ENCODE assay signal across 1 cellular context in genomic region chr2:64228126-64228678, GRCh38.
TF ChIP-seq lines count a peak whose summit lies in the region.

No MANE protein-coding gene starts in this region.

TF ChIP-seq in HepG2, 621 proteins besides CTCF, POLR2A, EP300 and RAD21 (continued from another document and continues in another):
- TF ChIP-seq REST (IDR thresholded peaks at IDR 0.05; ENCODE audit: borderline replicate concordance in 1 of 2, low read depth in 1 of 2, low read length in 2 of 2): no peak
- no peak for TF ChIP-seq ZBTB40 (IDR thresholded peaks at IDR 0.05)
- TF ChIP-seq ZBTB40 (CRISPR knock-in tag; IDR thresholded peaks at IDR 0.05): no peak
- 0 out of 2 replicates have a peak, but pooled peaks have one; percentile 24 for TF ChIP-seq ZMYM2 (CRISPR knock-in tag; IDR thresholded peaks at IDR 0.05)
- TF ChIP-seq ZFP36 (IDR thresholded peaks at IDR 0.05; ENCODE audit: borderline replicate concordance, low read depth, low read length, partially characterized antibody): no peak
- peak; percentile 40 for TF ChIP-seq TEAD3 (CRISPR knock-in tag; optimal IDR thresholded peaks at IDR 0.05; ENCODE audit: borderline replicate concordance)
- TF ChIP-seq ZBTB10 (CRISPR knock-in tag; IDR thresholded peaks at IDR 0.05; ENCODE audit: borderline replicate concordance): no peak
- TF ChIP-seq ZMYM4 (CRISPR knock-in tag; IDR thresholded peaks at IDR 0.05): no peak
- 0 out of 2 replicates have a peak, but pooled peaks have one; percentile 42 for TF ChIP-seq BRCA1 (CRISPR knock-in tag; IDR thresholded peaks at IDR 0.05)
- 0 out of 2 replicates have a peak, but pooled peaks have one; percentile 27 for TF ChIP-seq MXD3 (CRISPR knock-in tag; IDR thresholded peaks at IDR 0.05)
- no peak for TF ChIP-seq MEIS1 (CRISPR knock-in tag; IDR thresholded peaks at IDR 0.05; ENCODE audit: borderline replicate concordance)
- no peak for TF ChIP-seq ARNTL (CRISPR knock-in tag; IDR thresholded peaks at IDR 0.05)
- TF ChIP-seq ZNF550 (CRISPR knock-in tag; IDR thresholded peaks at IDR 0.05; ENCODE audit: borderline replicate concordance): no peak
- TF ChIP-seq FOXC1 (CRISPR knock-in tag; IDR thresholded peaks at IDR 0.05; ENCODE audit: borderline replicate concordance): 0 out of 2 replicates have a peak, but pooled peaks have one; percentile 32
- TF ChIP-seq ZEB1 (IDR thresholded peaks at IDR 0.05; ENCODE audit: insufficient replicate concordance, low read depth): no peak
- TF ChIP-seq NFYC (CRISPR knock-in tag; IDR thresholded peaks at IDR 0.05): no peak
- TF ChIP-seq SCMH1 (CRISPR knock-in tag; IDR thresholded peaks at IDR 0.05; ENCODE audit: borderline replicate concordance): no peak
- TF ChIP-seq GRHL1 (CRISPR knock-in tag; conservative IDR thresholded peaks at IDR 0.05): no peak
- TF ChIP-seq SRSF4 (IDR thresholded peaks at IDR 0.05; ENCODE audit: low read depth, low read length, poor library complexity, severe bottlenecking): no peak
- TF ChIP-seq MTF2 (CRISPR knock-in tag; IDR thresholded peaks at IDR 0.05; ENCODE audit: borderline replicate concordance): no peak
- no peak for TF ChIP-seq RELA (CRISPR knock-in tag; IDR thresholded peaks at IDR 0.05)
- TF ChIP-seq ZNF431 (CRISPR knock-in tag; IDR thresholded peaks at IDR 0.05; ENCODE audit: borderline replicate concordance, low read depth): no peak
- TF ChIP-seq STAT6 (CRISPR knock-in tag; IDR thresholded peaks at IDR 0.05; ENCODE audit: borderline replicate concordance): no peak
- TF ChIP-seq GTF2F1 (IDR thresholded peaks at IDR 0.05; ENCODE audit: low read length): no peak
- TF ChIP-seq ZNF317 (CRISPR knock-in tag; IDR thresholded peaks at IDR 0.05): no peak
- TF ChIP-seq HMG20A (CRISPR knock-in tag; IDR thresholded peaks at IDR 0.05; ENCODE audit: borderline replicate concordance): no peak
- no peak for TF ChIP-seq POGZ (CRISPR knock-in tag; IDR thresholded peaks at IDR 0.05)
- no peak for TF ChIP-seq ZNF580 (CRISPR knock-in tag; IDR thresholded peaks at IDR 0.05; ENCODE audit: borderline replicate concordance, low read depth)
- 0 out of 2 replicates have a peak, but pooled peaks have one; percentile 33 for TF ChIP-seq ZIK1 (CRISPR knock-in tag; IDR thresholded peaks at IDR 0.05; ENCODE audit: borderline replicate concordance, low read depth)
- no peak for TF ChIP-seq AGO1 (IDR thresholded peaks at IDR 0.05; ENCODE audit: low read depth, low read length, poor library complexity, severe bottlenecking)
- TF ChIP-seq ZNF564 (CRISPR knock-in tag; IDR thresholded peaks at IDR 0.05): no peak
- peak; percentile 42 for TF ChIP-seq ASH2L (IDR thresholded peaks at IDR 0.05; ENCODE audit: insufficient read length, low read depth, low read length)
- no peak for TF ChIP-seq ZNF761 (CRISPR knock-in tag; conservative IDR thresholded peaks at IDR 0.05)
- TF ChIP-seq ZFP91 (CRISPR knock-in tag; IDR thresholded peaks at IDR 0.05; ENCODE audit: borderline replicate concordance): peak; percentile 52; the same call in 1 of the 2 replicates
- TF ChIP-seq STAG1 (CRISPR knock-in tag; IDR thresholded peaks at IDR 0.05): peak; percentile 18
- TF ChIP-seq ZFP82 (CRISPR knock-in tag; IDR thresholded peaks at IDR 0.05; ENCODE audit: borderline replicate concordance): no peak
- TF ChIP-seq KDM2A (CRISPR knock-in tag; IDR thresholded peaks at IDR 0.05; ENCODE audit: borderline replicate concordance, low read depth): peak; percentile 58; the same call in 1 of the 2 replicates
